In the genomic region with DNA sequence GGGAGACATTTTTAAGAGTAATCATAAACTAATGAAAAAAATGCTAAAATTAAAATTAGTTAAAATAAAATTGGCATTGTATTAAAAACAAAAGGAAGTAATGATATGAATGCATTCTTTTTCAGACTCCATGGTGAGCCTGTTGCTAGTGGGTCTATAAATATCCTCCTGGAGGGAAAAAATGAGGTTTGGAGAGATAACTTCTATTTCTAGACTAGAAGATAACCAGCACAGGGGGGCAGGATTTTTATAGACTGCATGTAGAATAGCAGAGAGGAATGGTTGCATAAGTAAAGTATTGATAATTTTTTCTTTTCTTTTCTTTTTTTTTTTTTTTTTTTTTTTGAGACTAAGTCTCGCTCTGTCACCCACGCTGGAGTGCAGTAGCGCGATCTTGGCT, we compare ENCODE assay signal across 24 cellular contexts.
"Had no signal": no experiment of that assay in that cellular context is flagged by ENCODE, and none has a peak within 500 bp of the region (broad histone marks: within the 10 kb centered on the region; RNA-seq: fewer than 3 reads in every experiment).

No MANE protein-coding gene starts in this region.

- DNase-seq: natural killer cell; occipital lobe; ovary; posterior cingulate gyrus; psoas muscle; right lobe of liver; sigmoid colon; small intestine; stimulated activated CD4-positive, alpha-beta T cell treated with anti-CD3 and anti-CD28 coated beads, Interleukin-15, amount 100 ng/mL, for 24 hours; stimulated activated CD4-positive, alpha-beta T cell treated with anti-CD3 and anti-CD28 coated beads, Interleukin-2, amount 100 ng/mL, for 24 hours; stimulated activated CD4-positive, alpha-beta T cell treated with anti-CD3 and anti-CD28 coated beads, Interleukin-2, amount 100 ng/mL, for 48 hours; stimulated activated CD4-positive, alpha-beta T cell treated with anti-CD3 and anti-CD28 coated beads, Interleukin-4, amount 100 ng/mL, for 24 hours; stimulated activated naive B cell treated with anti-CD40 and anti-IgM and Interleukin-4, amounts not matched to agents 10 μg/mL and 1 μg/mL and 100 μg/mL, for 72 hours; stimulated activated naive CD4-positive, alpha-beta T cell treated with Interleukin-2 at 50 U/mL for 16 hours; stomach; thyroid gland; trophoblast cell; upper lobe of left lung had no signal

- H3K27ac ChIP-seq: neural progenitor cell, ovary, parathyroid adenoma, psoas muscle, right lobe of liver, sigmoid colon, stomach, thoracic aorta, thyroid gland, tibial nerve, upper lobe of left lung, vagina had no signal

- H3K9me3 ChIP-seq: ovary, psoas muscle, right lobe of liver, stomach, thoracic aorta, thyroid gland, tibial nerve, upper lobe of left lung, vagina had no signal

- H3K36me3 ChIP-seq: neural progenitor cell, ovary, right lobe of liver, sigmoid colon, stomach, thoracic aorta, thyroid gland, tibial nerve, upper lobe of left lung, vagina had no signal

- H3K27me3 ChIP-seq: neural progenitor cell, ovary, right lobe of liver, sigmoid colon, stomach, thyroid gland, tibial nerve, upper lobe of left lung, vagina had no signal

- H3K4me3 ChIP-seq: neural progenitor cell, ovary, psoas muscle, right lobe of liver, sigmoid colon, stomach, thoracic aorta, thyroid gland, tibial nerve, upper lobe of left lung, vagina had no signal

- ATAC-seq: natural killer cell; psoas muscle; right lobe of liver; stimulated activated effector memory CD8-positive, alpha-beta T cell treated with anti-CD3 and anti-CD28 coated beads, Interleukin-12 subunit alpha, Interleukin-12 subunit beta, amount 100 ng/mL, for 72 hours; stimulated activated naive B cell treated with anti-CD40 and anti-IgM and Interleukin-4, amounts not matched to agents 10 μg/mL and 1 μg/mL and 100 μg/mL, for 72 hours had no signal

- H3K4me1 ChIP-seq: neural progenitor cell, parathyroid adenoma, psoas muscle, right lobe of liver, sigmoid colon, stomach, thyroid gland, tibial nerve, upper lobe of left lung, vagina had no signal
